ENCODE assay signal across 1 cellular context in genomic region chr2:46696966-46697829, GRCh38.
TF ChIP-seq lines count a peak whose summit lies in the region.

No MANE protein-coding gene starts in this region.

TF ChIP-seq in SK-N-SH treated with all-trans-retinoic acid at 6 μM for 48 hours, 23 proteins besides CTCF, POLR2A, EP300 and RAD21 (continued from another document):
- TF ChIP-seq CSDC2 (CRISPR knock-in tag; IDR thresholded peaks at IDR 0.05) (no peak), ARNTL (CRISPR knock-in tag; IDR thresholded peaks at IDR 0.05; ENCODE audit: borderline replicate concordance, low read depth) (no peak), ZNF70 (CRISPR knock-in tag; IDR thresholded peaks at IDR 0.05) (no peak), PPARA (CRISPR knock-in tag; IDR thresholded peaks at IDR 0.05; ENCODE audit: borderline replicate concordance) (no peak), TCF4 (CRISPR knock-in tag; IDR thresholded peaks at IDR 0.05; ENCODE audit: borderline replicate concordance) (no peak)
TF ChIP-seq in SK-N-SH treated with all-trans-retinoic acid at 6 μM for 48 hours: peak in this region for 0.
